In genomic region chr6:151069641-151070040, GRCh38 we compare ENCODE assay signal across 1 cellular context.
TF ChIP-seq lines count a peak whose summit lies in the region.

No MANE protein-coding gene starts in this region.

TF ChIP-seq in HepG2, 621 proteins besides CTCF, POLR2A, EP300 and RAD21 (continued from another document and continues in another):
- TF ChIP-seq ZHX1 (CRISPR knock-in tag; IDR thresholded peaks at IDR 0.05; ENCODE audit: low read depth) (no peak), TSC22D2 (CRISPR knock-in tag; IDR thresholded peaks at IDR 0.05; ENCODE audit: borderline replicate concordance) (no peak), IKZF4 (CRISPR knock-in tag; IDR thresholded peaks at IDR 0.05; ENCODE audit: borderline replicate concordance, low read depth, not compliant biosample characterization) (no peak), KMT2B (CRISPR knock-in tag; IDR thresholded peaks at IDR 0.05) (no peak), RARA (CRISPR knock-in tag; IDR thresholded peaks at IDR 0.05) (peak; percentile 45), HHEX (CRISPR knock-in tag; IDR thresholded peaks at IDR 0.05) (no peak), AHR (CRISPR knock-in tag; IDR thresholded peaks at IDR 0.05) (no peak), TRIM22 (IDR thresholded peaks at IDR 0.05) (no peak), HNF4A (CRISPR knock-in tag; IDR thresholded peaks at IDR 0.05) (peak; percentile 21; the same call in 1 of the 2 replicates), TEAD3 (CRISPR knock-in tag; optimal IDR thresholded peaks at IDR 0.05; ENCODE audit: borderline replicate concordance) (peak; percentile 42), FOXK1 (CRISPR knock-in tag; IDR thresholded peaks at IDR 0.05; ENCODE audit: borderline replicate concordance, low read depth) (0 out of 2 replicates have a peak, but pooled peaks have one; percentile 30), FOXP4 (CRISPR knock-in tag; IDR thresholded peaks at IDR 0.05) (no peak), RFX5 (IDR thresholded peaks at IDR 0.05; ENCODE audit: low read depth, low read length) (no peak), ZNF263 (CRISPR knock-in tag; IDR thresholded peaks at IDR 0.05) (no peak), ZNF761 (CRISPR knock-in tag; conservative IDR thresholded peaks at IDR 0.05) (no peak), ZIK1 (CRISPR knock-in tag; IDR thresholded peaks at IDR 0.05; ENCODE audit: borderline replicate concordance, low read depth) (no peak), ZBTB38 (CRISPR knock-in tag; IDR thresholded peaks at IDR 0.05) (peak; percentile 65; the same call in 1 of the 2 replicates), ZNF746 (CRISPR knock-in tag; IDR thresholded peaks at IDR 0.05) (no peak), POGZ (CRISPR knock-in tag; IDR thresholded peaks at IDR 0.05) (peak; percentile 72), PHB2 (IDR thresholded peaks at IDR 0.05; ENCODE audit: partially characterized antibody) (no peak), ZNF570 (CRISPR knock-in tag; IDR thresholded peaks at IDR 0.05; ENCODE audit: borderline replicate concordance) (no peak), TEAD2 (CRISPR knock-in tag; IDR thresholded peaks at IDR 0.05) (no peak), TCF7 (IDR thresholded peaks at IDR 0.05; ENCODE audit: low read depth) (peak; percentile 20; the same call in 1 of the 2 replicates), ZNF768 (CRISPR knock-in tag; IDR thresholded peaks at IDR 0.05) (no peak), ZNF335 (CRISPR knock-in tag; IDR thresholded peaks at IDR 0.05) (no peak), BCL6 (CRISPR knock-in tag; IDR thresholded peaks at IDR 0.05) (no peak), ZNF672 (CRISPR knock-in tag; IDR thresholded peaks at IDR 0.05) (no peak), PHF5A (CRISPR knock-in tag; IDR thresholded peaks at IDR 0.05; ENCODE audit: low read depth, unreplicated experiment) (no peak), YEATS2 (CRISPR knock-in tag; IDR thresholded peaks at IDR 0.05; ENCODE audit: borderline replicate concordance) (no peak), CENPT (CRISPR knock-in tag; IDR thresholded peaks at IDR 0.05; ENCODE audit: low read depth) (no peak), ZNF879 (CRISPR knock-in tag; IDR thresholded peaks at IDR 0.05) (no peak), ZNF430 (CRISPR knock-in tag; IDR thresholded peaks at IDR 0.05) (no peak), REXO4 (CRISPR knock-in tag; IDR thresholded peaks at IDR 0.05; ENCODE audit: borderline replicate concordance) (no peak), ZNF737 (CRISPR knock-in tag; IDR thresholded peaks at IDR 0.05; ENCODE audit: borderline replicate concordance) (no peak), ZBTB10 (CRISPR knock-in tag; IDR thresholded peaks at IDR 0.05; ENCODE audit: borderline replicate concordance) (no peak), SALL2 (CRISPR knock-in tag; IDR thresholded peaks at IDR 0.05) (no peak), RXRA (CRISPR knock-in tag; IDR thresholded peaks at IDR 0.05) (0 out of 2 replicates have a peak, but pooled peaks have one; percentile 28), TAF15 (IDR thresholded peaks at IDR 0.05; ENCODE audit: low read depth, low read length, poor library complexity, severe bottlenecking) (no peak), MED1 (CRISPR knock-in tag; IDR thresholded peaks at IDR 0.05) (0 out of 2 replicates have a peak, but pooled peaks have one; percentile 29)
- TF ChIP-seq, protein P1, sequence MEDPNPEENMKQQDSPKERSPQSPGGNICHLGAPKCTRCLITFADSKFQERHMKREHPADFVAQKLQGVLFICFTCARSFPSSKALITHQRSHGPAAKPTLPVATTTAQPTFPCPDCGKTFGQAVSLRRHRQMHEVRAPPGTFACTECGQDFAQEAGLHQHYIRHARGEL (CRISPR knock-in tag; IDR thresholded peaks at IDR 0.05) = no peak
- TF ChIP-seq, protein P2, sequence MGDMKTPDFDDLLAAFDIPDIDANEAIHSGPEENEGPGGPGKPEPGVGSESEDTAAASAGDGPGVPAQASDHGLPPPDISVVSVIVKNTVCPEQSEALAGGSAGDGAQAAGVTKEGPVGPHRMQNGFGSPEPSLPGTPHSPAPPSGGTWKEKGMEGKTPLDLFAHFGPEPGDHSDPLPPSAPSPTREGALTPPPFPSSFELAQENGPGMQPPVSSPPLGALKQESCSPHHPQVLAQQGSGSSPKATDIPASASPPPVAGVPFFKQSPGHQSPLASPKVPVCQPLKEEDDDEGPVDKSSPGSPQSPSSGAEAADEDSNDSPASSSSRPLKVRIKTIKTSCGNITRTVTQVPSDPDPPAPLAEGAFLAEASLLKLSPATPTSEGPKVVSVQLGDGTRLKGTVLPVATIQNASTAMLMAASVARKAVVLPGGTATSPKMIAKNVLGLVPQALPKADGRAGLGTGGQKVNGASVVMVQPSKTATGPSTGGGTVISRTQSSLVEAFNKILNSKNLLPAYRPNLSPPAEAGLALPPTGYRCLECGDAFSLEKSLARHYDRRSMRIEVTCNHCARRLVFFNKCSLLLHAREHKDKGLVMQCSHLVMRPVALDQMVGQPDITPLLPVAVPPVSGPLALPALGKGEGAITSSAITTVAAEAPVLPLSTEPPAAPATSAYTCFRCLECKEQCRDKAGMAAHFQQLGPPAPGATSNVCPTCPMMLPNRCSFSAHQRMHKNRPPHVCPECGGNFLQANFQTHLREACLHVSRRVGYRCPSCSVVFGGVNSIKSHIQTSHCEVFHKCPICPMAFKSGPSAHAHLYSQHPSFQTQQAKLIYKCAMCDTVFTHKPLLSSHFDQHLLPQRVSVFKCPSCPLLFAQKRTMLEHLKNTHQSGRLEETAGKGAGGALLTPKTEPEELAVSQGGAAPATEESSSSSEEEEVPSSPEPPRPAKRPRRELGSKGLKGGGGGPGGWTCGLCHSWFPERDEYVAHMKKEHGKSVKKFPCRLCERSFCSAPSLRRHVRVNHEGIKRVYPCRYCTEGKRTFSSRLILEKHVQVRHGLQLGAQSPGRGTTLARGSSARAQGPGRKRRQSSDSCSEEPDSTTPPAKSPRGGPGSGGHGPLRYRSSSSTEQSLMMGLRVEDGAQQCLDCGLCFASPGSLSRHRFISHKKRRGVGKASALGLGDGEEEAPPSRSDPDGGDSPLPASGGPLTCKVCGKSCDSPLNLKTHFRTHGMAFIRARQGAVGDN (CRISPR knock-in tag; IDR thresholded peaks at IDR 0.05) = peak; percentile 39; the same call in 1 of the 2 replicates
- TF ChIP-seq, protein P3, sequence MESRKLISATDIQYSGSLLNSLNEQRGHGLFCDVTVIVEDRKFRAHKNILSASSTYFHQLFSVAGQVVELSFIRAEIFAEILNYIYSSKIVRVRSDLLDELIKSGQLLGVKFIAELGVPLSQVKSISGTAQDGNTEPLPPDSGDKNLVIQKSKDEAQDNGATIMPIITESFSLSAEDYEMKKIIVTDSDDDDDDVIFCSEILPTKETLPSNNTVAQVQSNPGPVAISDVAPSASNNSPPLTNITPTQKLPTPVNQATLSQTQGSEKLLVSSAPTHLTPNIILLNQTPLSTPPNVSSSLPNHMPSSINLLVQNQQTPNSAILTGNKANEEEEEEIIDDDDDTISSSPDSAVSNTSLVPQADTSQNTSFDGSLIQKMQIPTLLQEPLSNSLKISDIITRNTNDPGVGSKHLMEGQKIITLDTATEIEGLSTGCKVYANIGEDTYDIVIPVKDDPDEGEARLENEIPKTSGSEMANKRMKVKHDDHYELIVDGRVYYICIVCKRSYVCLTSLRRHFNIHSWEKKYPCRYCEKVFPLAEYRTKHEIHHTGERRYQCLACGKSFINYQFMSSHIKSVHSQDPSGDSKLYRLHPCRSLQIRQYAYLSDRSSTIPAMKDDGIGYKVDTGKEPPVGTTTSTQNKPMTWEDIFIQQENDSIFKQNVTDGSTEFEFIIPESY (CRISPR knock-in tag; IDR thresholded peaks at IDR 0.05) = 0 out of 2 replicates have a peak, but pooled peaks have one; percentile 19
- TF ChIP-seq, protein P4, sequence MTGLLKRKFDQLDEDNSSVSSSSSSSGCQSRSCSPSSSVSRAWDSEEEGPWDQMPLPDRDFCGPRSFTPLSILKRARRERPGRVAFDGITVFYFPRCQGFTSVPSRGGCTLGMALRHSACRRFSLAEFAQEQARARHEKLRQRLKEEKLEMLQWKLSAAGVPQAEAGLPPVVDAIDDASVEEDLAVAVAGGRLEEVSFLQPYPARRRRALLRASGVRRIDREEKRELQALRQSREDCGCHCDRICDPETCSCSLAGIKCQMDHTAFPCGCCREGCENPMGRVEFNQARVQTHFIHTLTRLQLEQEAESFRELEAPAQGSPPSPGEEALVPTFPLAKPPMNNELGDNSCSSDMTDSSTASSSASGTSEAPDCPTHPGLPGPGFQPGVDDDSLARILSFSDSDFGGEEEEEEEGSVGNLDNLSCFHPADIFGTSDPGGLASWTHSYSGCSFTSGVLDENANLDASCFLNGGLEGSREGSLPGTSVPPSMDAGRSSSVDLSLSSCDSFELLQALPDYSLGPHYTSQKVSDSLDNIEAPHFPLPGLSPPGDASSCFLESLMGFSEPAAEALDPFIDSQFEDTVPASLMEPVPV (CRISPR knock-in tag; IDR thresholded peaks at IDR 0.05) = no peak
- TF ChIP-seq, protein P5, sequence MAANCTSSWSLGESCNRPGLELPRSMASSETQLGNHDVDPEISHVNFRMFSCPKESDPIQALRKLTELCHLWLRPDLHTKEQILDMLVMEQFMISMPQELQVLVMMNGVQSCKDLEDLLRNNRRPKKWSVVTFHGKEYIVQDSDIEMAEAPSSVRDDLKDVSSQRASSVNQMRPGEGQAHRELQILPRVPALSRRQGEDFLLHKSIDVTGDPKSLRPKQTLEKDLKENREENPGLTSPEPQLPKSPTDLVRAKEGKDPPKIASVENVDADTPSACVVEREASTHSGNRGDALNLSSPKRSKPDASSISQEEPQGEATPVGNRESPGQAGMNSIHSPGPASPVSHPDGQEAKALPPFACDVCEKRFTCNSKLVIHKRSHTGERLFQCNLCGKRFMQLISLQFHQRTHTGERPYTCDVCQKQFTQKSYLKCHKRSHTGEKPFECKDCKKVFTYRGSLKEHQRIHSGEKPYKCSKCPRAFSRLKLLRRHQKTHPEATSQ (CRISPR knock-in tag; IDR thresholded peaks at IDR 0.05; ENCODE audit: borderline replicate concordance) = no peak
- TF ChIP-seq, protein P6, sequence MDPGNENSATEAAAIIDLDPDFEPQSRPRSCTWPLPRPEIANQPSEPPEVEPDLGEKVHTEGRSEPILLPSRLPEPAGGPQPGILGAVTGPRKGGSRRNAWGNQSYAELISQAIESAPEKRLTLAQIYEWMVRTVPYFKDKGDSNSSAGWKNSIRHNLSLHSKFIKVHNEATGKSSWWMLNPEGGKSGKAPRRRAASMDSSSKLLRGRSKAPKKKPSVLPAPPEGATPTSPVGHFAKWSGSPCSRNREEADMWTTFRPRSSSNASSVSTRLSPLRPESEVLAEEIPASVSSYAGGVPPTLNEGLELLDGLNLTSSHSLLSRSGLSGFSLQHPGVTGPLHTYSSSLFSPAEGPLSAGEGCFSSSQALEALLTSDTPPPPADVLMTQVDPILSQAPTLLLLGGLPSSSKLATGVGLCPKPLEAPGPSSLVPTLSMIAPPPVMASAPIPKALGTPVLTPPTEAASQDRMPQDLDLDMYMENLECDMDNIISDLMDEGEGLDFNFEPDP (CRISPR knock-in tag; conservative IDR thresholded peaks at IDR 0.05) = no peak
